19 cellular contexts compared by ENCODE assay signal in the genomic region with DNA sequence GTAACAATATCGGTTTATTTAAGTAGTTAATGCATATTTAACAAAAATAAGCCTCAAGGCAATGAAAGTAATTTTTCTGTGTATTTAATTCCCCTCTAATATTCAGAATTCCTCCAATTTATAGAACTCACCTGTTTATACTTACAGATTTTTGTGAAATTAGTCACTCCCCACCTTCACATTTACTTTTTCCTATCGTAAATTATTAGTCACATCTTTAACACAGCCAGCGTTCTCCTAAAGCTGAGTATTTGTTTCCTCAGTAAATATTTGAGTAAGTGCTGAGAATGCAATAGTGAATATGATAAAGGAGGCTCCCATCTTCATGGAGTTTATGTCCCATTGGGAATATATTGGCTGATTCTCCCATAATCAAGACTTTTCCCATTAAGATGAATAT.
"Had no signal": no experiment of that assay in that cellular context is flagged by ENCODE, and none has a peak within 500 bp of the region (broad histone marks: within the 10 kb centered on the region; RNA-seq: fewer than 3 reads in every experiment).

No MANE protein-coding gene starts in this region.

- H3K9me3 Mint-ChIP-seq: endodermal cell, naive B cell, nephron had no signal

- DNase-seq: effector CD4-positive, alpha-beta T cell; endodermal cell; gastrocnemius medialis; immature natural killer cell; left ventricle myocardium inferior; lower lobe of right lung; mesendoderm; naive B cell; occipital lobe; pancreas; right cardiac atrium; small intestine; stimulated activated CD4-positive, alpha-beta T cell treated with anti-CD3 and anti-CD28 coated beads, Interleukin-12 subunit alpha, Interleukin-12 subunit beta, amount 100 ng/mL, for 4 hours; stimulated activated naive CD4-positive, alpha-beta T cell treated with Interleukin-2 at 50 U/mL for 16 hours; trophoblast cell had no signal

- H3K27me3 ChIP-seq: gastrocnemius medialis, pancreas had no signal

- H3K27ac Mint-ChIP-seq: endodermal cell, immature natural killer cell, naive B cell, nephron, progenitor cell of endocrine pancreas had no signal

- H3K4me3 ChIP-seq: coronary artery, gastrocnemius medialis, left ventricle myocardium inferior, lower lobe of right lung, pancreas had no signal

- H3K27ac ChIP-seq: coronary artery, gastrocnemius medialis, left ventricle myocardium inferior, lower lobe of right lung, pancreas had no signal

- ATAC-seq: esophagus mucosa, gastrocnemius medialis, lower lobe of right lung, pancreas, right cardiac atrium had no signal

- H3K4me3 Mint-ChIP-seq: endodermal cell, immature natural killer cell, naive B cell, nephron had no signal

- H3K4me1 ChIP-seq: gastrocnemius medialis, lower lobe of right lung, pancreas had no signal

- H3K4me1 Mint-ChIP-seq: endodermal cell, immature natural killer cell, naive B cell, nephron had no signal

- H3K36me3 Mint-ChIP-seq: naive B cell had no signal
